Comparison of ENCODE assay signal across 10 cellular contexts in genomic region chr6:7341989-7342742, GRCh38. TPM values are rescaled to one million over a fixed set of nuclear protein-coding genes. Genes with fewer than 3 reads are reported as not detected.
DNase-seq lines count a peak whose midpoint lies in the region; ATAC-seq lines count a peak whose summit lies in the region.
"Had no signal": no experiment of that assay in that cellular context is flagged by ENCODE, and none has a peak within 500 bp of the region (broad histone marks: within the 10 kb centered on the region; RNA-seq: fewer than 3 reads in every experiment).

No MANE protein-coding gene starts in this region.

- no peak overlapping the region for H3K9ac ChIP-seq in mesendoderm (ENCODE audit: low read length)

- H3K56ac ChIP-seq in mesendoderm (ENCODE audit: low read length): no peak overlapping the region

- no peak overlapping the region for H2BK5ac ChIP-seq in mesendoderm (ENCODE audit: low read length)

- no peak overlapping the region for H4K5ac ChIP-seq in mesendoderm (ENCODE audit: low read length)

- no peaks in the 10 kb centered on the region for H3K27me3 ChIP-seq in mesendoderm (ENCODE audit: insufficient read depth, low read length, poor library complexity)

- H2BK120ac ChIP-seq in mesendoderm (ENCODE audit: low read depth, low read length): no peak overlapping the region

- no peak overlapping the region for H3K27ac ChIP-seq in mesendoderm (ENCODE audit: low read depth, low read length)

- H2AK5ac ChIP-seq in mesendoderm (ENCODE audit: low read length): no peak overlapping the region

- H3K36me3 ChIP-seq in mesendoderm (ENCODE audit: control insufficient read depth, insufficient read depth, low read length): no peaks in the 10 kb centered on the region

- no peak overlapping the region for H3K4ac ChIP-seq in mesendoderm (ENCODE audit: low read depth, low read length)

- no peak overlapping the region for H3K23ac ChIP-seq in mesendoderm (ENCODE audit: low read length)

- WGBS in mesendoderm (ENCODE audit: extremely low coverage, insufficient coverage, low lambda C conversion rate): no CpG with 5 or more reads among the region's 9 CpGs

- H3K4me2 ChIP-seq in mesendoderm (ENCODE audit: low read length): no peak overlapping the region

- H3K4me3 ChIP-seq in mesendoderm (ENCODE audit: low read length): no peak overlapping the region

- H4K8ac ChIP-seq in mesendoderm (ENCODE audit: low read depth, low read length): no peak overlapping the region

- H3K79me1 ChIP-seq in mesendoderm (ENCODE audit: low read length): no peaks in the 10 kb centered on the region

- ATAC-seq in HG03064 (IDR thresholded peaks at IDR 0.05; ENCODE audit: low read depth, unreplicated experiment): peak; percentile 91
- no peak for ATAC-seq in GM18873 (IDR thresholded peaks at IDR 0.05; ENCODE audit: low FRiP score, unreplicated experiment)
- ATAC-seq: Panc1 had no signal

- DNase-seq in NCI-H345 (lab: John Stamatoyannopoulos, UW): peak; percentile 0
- no peak for DNase-seq in NCI-H345 treated with DMSO at 0.1 percent for 48 hours (lab: John Stamatoyannopoulos, UW; ENCODE audit: unreplicated experiment)
- peak; percentile 22 for DNase-seq in RKO (ENCODE audit: low spot score)
- peak; percentile 85 for DNase-seq in mesendoderm
- no peak for DNase-seq in NCI-H187 (lab: John Stamatoyannopoulos, UW)
- no peak for DNase-seq in SIG-M5 (lab: John Stamatoyannopoulos, UW)
- DNase-seq: stimulated activated naive CD4-positive, alpha-beta T cell treated with Interleukin-2 at 50 U/mL for 16 hours had no signal

- H3K18ac ChIP-seq in mesendoderm (ENCODE audit: low read length): no peak overlapping the region

- H3K79me2 ChIP-seq in mesendoderm (ENCODE audit: control insufficient read depth, insufficient read depth, low read length): no peaks in the 10 kb centered on the region

- H3K4me1 ChIP-seq in mesendoderm (ENCODE audit: control insufficient read depth, low read depth, low read length): no peaks in the 10 kb centered on the region

- H2BK15ac ChIP-seq in mesendoderm (replicated peaks; ENCODE audit: low read depth): no peak overlapping the region

RNA-seq across cellular contexts. Expression of gene SSR1, which starts 29.2 kb away (rescaled TPM):
- polyA plus RNA-seq in mesendoderm (2013, experiment 1 of 2): 80.3 TPM
- 80.3 TPM for polyA plus RNA-seq in mesendoderm (2013, experiment 2 of 2)

RNA-seq across cellular contexts. Expression of gene CAGE1, which starts 47.4 kb away (rescaled TPM):
- 0.03 TPM for polyA plus RNA-seq in mesendoderm (2013, experiment 1 of 2)
- polyA plus RNA-seq in mesendoderm (2013, experiment 2 of 2): 0.07 TPM

RNA-seq across cellular contexts. Expression of gene RIOK1, which starts 47.4 kb away (rescaled TPM):
- 51.8 TPM for polyA plus RNA-seq in mesendoderm (2013, experiment 1 of 2)
- polyA plus RNA-seq in mesendoderm (2013, experiment 2 of 2): 52.9 TPM

Comparison
In these comparisons a context has a peak if more than half of its experiments do, and no peak if none do; other contexts are left out.
1. DNase-seq: peak in NCI-H345 (single experiment), RKO (single experiment) and mesendoderm (single experiment); none in NCI-H345 treated with DMSO at 0.1 percent for 48 hours (single experiment), NCI-H187 (0 of 2) and SIG-M5 (single experiment).